8 cellular contexts compared by ENCODE assay signal in genomic region chr16:84116720-84117481, GRCh38. TPM values are rescaled to one million over a fixed set of nuclear protein-coding genes. Genes with fewer than 3 reads are reported as not detected.
DNase-seq lines count a peak whose midpoint lies in the region; ATAC-seq and TF ChIP-seq lines count a peak whose summit lies in the region.

MBTPS1 (minus strand) TSS chr16:84116942; CDS start chr16:84101783, 15,159 bp downstream.

- WGBS in GM23248 (ENCODE audit: low coverage in 1 of 2, low lambda C conversion rate in 2 of 2, missing lambda C conversion rate in 2 of 2), 2 experiments: 1 to 2% methylated on average over 65 to 74 of the region's 93 CpGs

- peak within 1 kb of the TSS; percentile 74 to 85 for H3K4me3 ChIP-seq in DND-41 (ENCODE audit: low read depth in 1 of 2, low read length in 2 of 2)
- peak within 1 kb of the TSS; percentile 95 for H3K4me3 ChIP-seq in GM23248
- H3K4me3 ChIP-seq in naive thymus-derived CD4-positive, alpha-beta T cell (ENCODE audit: low read length): peak within 1 kb of the TSS; percentile 99

- no peaks in the 10 kb centered on the region for H3K9me2 ChIP-seq in GM23248 (ENCODE audit: insufficient read depth)

- H3F3A ChIP-seq in GM23248 (ENCODE audit: insufficient read depth): no peaks in the 10 kb centered on the region

- in situ Hi-C loops in GM23248 (cut with MboI): no loop called here

- H4K20me1 ChIP-seq in DND-41 (ENCODE audit: insufficient read depth, low read length) (peaks cover 20% of the 10 kb centered on the region), GM23248 (ENCODE audit: insufficient read depth) (no peaks in the 10 kb centered on the region)

- peak within 1 kb of the TSS; percentile 89 for H2AFZ ChIP-seq in DND-41 (ENCODE audit: low read depth, low read length)
- peak within 1 kb of the TSS; percentile 88 for H2AFZ ChIP-seq in GM23248

- no peaks in the 10 kb centered on the region for H3K9me3 Mint-ChIP-seq in activated T-helper 1 cell treated with anti-CD3 and anti-CD28 coated beads, Interleukin-12 subunit alpha, Interleukin-12 subunit beta, Interleukin-2, Interleukin-4 antibody, amounts not matched to agents 30 ng/mL and 10 ng/mL and 1 ng/mL, durations not matched to agents 14 hours and 24 hours and 36 hours
- H3K9me3 Mint-ChIP-seq in naive thymus-derived CD4-positive, alpha-beta T cell: no peaks in the 10 kb centered on the region
- no peaks in the 10 kb centered on the region for H3K9me3 Mint-ChIP-seq in stimulated activated naive B cell treated with anti-CD40 and anti-IgM and Interleukin-4, amounts not matched to agents 10 μg/mL and 1 μg/mL and 100 μg/mL, for 72 hours

- H3K4me1 Mint-ChIP-seq in activated T-helper 1 cell treated with anti-CD3 and anti-CD28 coated beads, Interleukin-12 subunit alpha, Interleukin-12 subunit beta, Interleukin-2, Interleukin-4 antibody, amounts not matched to agents 30 ng/mL and 10 ng/mL and 1 ng/mL, durations not matched to agents 14 hours and 24 hours and 36 hours (ENCODE audit: low read depth): peaks cover 22% of the 10 kb centered on the region
- H3K4me1 Mint-ChIP-seq in naive thymus-derived CD4-positive, alpha-beta T cell: peaks cover 6 to 36% (median 23%) of the 10 kb centered on the region in 7 donors
- peaks cover 10 to 16% of the 10 kb centered on the region in 2 donors for H3K4me1 Mint-ChIP-seq in stimulated activated naive B cell treated with anti-CD40 and anti-IgM and Interleukin-4, amounts not matched to agents 10 μg/mL and 1 μg/mL and 100 μg/mL, for 72 hours

- peak within 1 kb of the TSS; percentile 95 for H3K27ac Mint-ChIP-seq in activated T-helper 1 cell treated with anti-CD3 and anti-CD28 coated beads, Interleukin-12 subunit alpha, Interleukin-12 subunit beta, Interleukin-2, Interleukin-4 antibody, amounts not matched to agents 30 ng/mL and 10 ng/mL and 1 ng/mL, durations not matched to agents 14 hours and 24 hours and 36 hours
- H3K27ac Mint-ChIP-seq in naive thymus-derived CD4-positive, alpha-beta T cell: peak within 1 kb of the TSS; percentile 93 to 98 (median 96)
- H3K27ac Mint-ChIP-seq in stimulated activated naive B cell treated with anti-CD40 and anti-IgM and Interleukin-4, amounts not matched to agents 10 μg/mL and 1 μg/mL and 100 μg/mL, for 72 hours: peak within 1 kb of the TSS; percentile 97

- no peaks in the 10 kb centered on the region for H3K27me3 ChIP-seq in DND-41 (ENCODE audit: insufficient read depth, low read length, poor library complexity)
- H3K27me3 ChIP-seq in GM23248 (replicated peaks; ENCODE audit: insufficient read depth): no peaks in the 10 kb centered on the region
- no peaks in the 10 kb centered on the region for H3K27me3 ChIP-seq in naive thymus-derived CD4-positive, alpha-beta T cell (ENCODE audit: control insufficient read depth in 2 of 2, insufficient read depth in 2 of 2, low read length in 2 of 2)

- H3K4me3 Mint-ChIP-seq in activated T-helper 1 cell treated with anti-CD3 and anti-CD28 coated beads, Interleukin-12 subunit alpha, Interleukin-12 subunit beta, Interleukin-2, Interleukin-4 antibody, amounts not matched to agents 30 ng/mL and 10 ng/mL and 1 ng/mL, durations not matched to agents 14 hours and 24 hours and 36 hours: peak within 1 kb of the TSS; percentile 92
- H3K4me3 Mint-ChIP-seq in naive thymus-derived CD4-positive, alpha-beta T cell: peak within 1 kb of the TSS; percentile 90 to 96 (median 94)
- H3K4me3 Mint-ChIP-seq in stimulated activated naive B cell treated with anti-CD40 and anti-IgM and Interleukin-4, amounts not matched to agents 10 μg/mL and 1 μg/mL and 100 μg/mL, for 72 hours: peak within 1 kb of the TSS; percentile 90 to 96

- DNase-seq in DND-41 (peak; percentile 98), GM23248 (peak; percentile 100), Kasumi-1 (lab: John Stamatoyannopoulos, UW) (peak; percentile 93 to 94), RKO (ENCODE audit: low spot score) (peak; percentile 96), fibroblast of gingiva (ENCODE audit: low read depth) (peak; percentile 98)
- peak; percentile 98 for DNase-seq in activated T-helper 1 cell treated with anti-CD3 and anti-CD28 coated beads, Interleukin-12 subunit alpha, Interleukin-12 subunit beta, Interleukin-2, Interleukin-4 antibody, amounts not matched to agents 30 ng/mL and 10 ng/mL and 1 ng/mL, durations not matched to agents 14 hours and 24 hours and 36 hours (ENCODE audit: low spot score)
- DNase-seq in naive thymus-derived CD4-positive, alpha-beta T cell: peak; percentile 94 to 99 (median 97)
- DNase-seq in stimulated activated naive B cell treated with anti-CD40 and anti-IgM and Interleukin-4, amounts not matched to agents 10 μg/mL and 1 μg/mL and 100 μg/mL, for 72 hours: peak; percentile 99

- H3K79me2 ChIP-seq in DND-41 (ENCODE audit: insufficient read depth, low read length) (peaks cover 59% of the 10 kb centered on the region), GM23248 (ENCODE audit: insufficient read depth) (peaks cover 51% of the 10 kb centered on the region)

- no peaks in the 10 kb centered on the region for H3K36me3 Mint-ChIP-seq in activated T-helper 1 cell treated with anti-CD3 and anti-CD28 coated beads, Interleukin-12 subunit alpha, Interleukin-12 subunit beta, Interleukin-2, Interleukin-4 antibody, amounts not matched to agents 30 ng/mL and 10 ng/mL and 1 ng/mL, durations not matched to agents 14 hours and 24 hours and 36 hours (ENCODE audit: low read depth)
- peaks cover 0 to 4% (median 0%) of the 10 kb centered on the region in 5 donors for H3K36me3 Mint-ChIP-seq in naive thymus-derived CD4-positive, alpha-beta T cell
- H3K36me3 Mint-ChIP-seq in stimulated activated naive B cell treated with anti-CD40 and anti-IgM and Interleukin-4, amounts not matched to agents 10 μg/mL and 1 μg/mL and 100 μg/mL, for 72 hours: peaks cover 4 to 6% of the 10 kb centered on the region in 2 donors

- H3K4me1 ChIP-seq in DND-41 (ENCODE audit: insufficient read depth, low read length) (peaks cover 36% of the 10 kb centered on the region), GM23248 (ENCODE audit: insufficient read depth) (0 out of 2 replicates have a peak, but pooled peaks cover 9% of the 10 kb centered on the region)
- H3K4me1 ChIP-seq in naive thymus-derived CD4-positive, alpha-beta T cell (ENCODE audit: control insufficient read depth in 2 of 2, insufficient read depth in 2 of 2, low read length in 2 of 2): peaks cover 14 to 18% of the 10 kb centered on the region in 2 donors

- peak within 1 kb of the TSS; percentile 91 for H3K9ac ChIP-seq in DND-41 (ENCODE audit: low read depth, low read length)
- H3K9ac ChIP-seq in GM23248: peak within 1 kb of the TSS; percentile 92

- peak; percentile 92 for ATAC-seq in DND-41 (ENCODE audit: insufficient read depth, low read depth)
- ATAC-seq in naive thymus-derived CD4-positive, alpha-beta T cell: peak; percentile 92
- peak; percentile 93 for ATAC-seq in stimulated activated naive B cell treated with anti-CD40 and anti-IgM and Interleukin-4, amounts not matched to agents 10 μg/mL and 1 μg/mL and 100 μg/mL, for 72 hours (replicated peaks)

- H3K27ac ChIP-seq in DND-41 (ENCODE audit: low read length) (peak within 1 kb of the TSS; percentile 87), GM23248 (peak within 1 kb of the TSS; percentile 76)
- peak within 1 kb of the TSS; percentile 86 for H3K27ac ChIP-seq in naive thymus-derived CD4-positive, alpha-beta T cell (ENCODE audit: low read depth, low read length)

- intact Hi-C loops in activated T-helper 1 cell treated with anti-CD3 and anti-CD28 coated beads, Interleukin-12 subunit alpha, Interleukin-12 subunit beta, Interleukin-2, Interleukin-4 antibody, amounts not matched to agents 30 ng/mL and 10 ng/mL and 1 ng/mL, durations not matched to agents 14 hours and 24 hours and 36 hours (cut with micrococcal nuclease): loop anchor here (1.0 to 10.0 kb wide), 9 partner anchors 18 to 388 kb away; partner anchors contain the start of genes DNAAF1, HSBP1, HSDL1 and MEAK7
- intact Hi-C loops in naive thymus-derived CD4-positive, alpha-beta T cell (cut with micrococcal nuclease): loop anchor here (1.0 to 10.0 kb wide), 11 partner anchors 28 to 1438 kb away; partner anchors contain the start of genes DNAAF1 (in 2 of the 2), HSBP1 (in 2 of the 2), HSDL1 (in 2 of the 2) and TAF1C (in 2 of the 2)

- H3K36me3 ChIP-seq in DND-41 (ENCODE audit: insufficient read depth, low read length) (peaks cover 16% of the 10 kb centered on the region), GM23248 (ENCODE audit: low read depth) (no peaks in the 10 kb centered on the region)
- peaks cover 0 to 5% (median 0%) of the 10 kb centered on the region in 3 experiments for H3K36me3 ChIP-seq in naive thymus-derived CD4-positive, alpha-beta T cell (ENCODE audit: control insufficient read depth in 2 of 3, insufficient read depth in 3 of 3, low read length in 3 of 3)

- peak within 1 kb of the TSS; percentile 73 for H3K4me2 ChIP-seq in DND-41 (ENCODE audit: insufficient read depth, low read length)
- H3K4me2 ChIP-seq in GM23248 (ENCODE audit: unreplicated experiment): peak within 1 kb of the TSS; percentile 96

- CTCF ChIA-PET in naive thymus-derived CD4-positive, alpha-beta T cell (lab: Charles Lee): interaction anchor here (1.5 to 2.0 kb wide), 2 partner anchors 32 to 70 kb away, joined by 6 to 8 read pairs; partner anchors contain the start of gene TAF1C

- no peaks in the 10 kb centered on the region for H3K27me3 Mint-ChIP-seq in activated T-helper 1 cell treated with anti-CD3 and anti-CD28 coated beads, Interleukin-12 subunit alpha, Interleukin-12 subunit beta, Interleukin-2, Interleukin-4 antibody, amounts not matched to agents 30 ng/mL and 10 ng/mL and 1 ng/mL, durations not matched to agents 14 hours and 24 hours and 36 hours (ENCODE audit: insufficient read depth)
- no peaks in the 10 kb centered on the region for H3K27me3 Mint-ChIP-seq in naive thymus-derived CD4-positive, alpha-beta T cell
- H3K27me3 Mint-ChIP-seq in stimulated activated naive B cell treated with anti-CD40 and anti-IgM and Interleukin-4, amounts not matched to agents 10 μg/mL and 1 μg/mL and 100 μg/mL, for 72 hours: no peaks in the 10 kb centered on the region

- POLR2A ChIA-PET in naive thymus-derived CD4-positive, alpha-beta T cell (lab: Charles Lee): interaction anchor here (0.6 to 3.0 kb wide), 16 partner anchors 10 to 73 kb away, joined by 3 to 21 read pairs (median 5); partner anchors contain the start of genes DNAAF1, HSDL1 and TAF1C

- H3K9me3 ChIP-seq in DND-41 (ENCODE audit: insufficient read depth, low read length, severe bottlenecking) (no peaks in the 10 kb centered on the region), GM23248 (ENCODE audit: low read depth) (no peaks in the 10 kb centered on the region)
- no peaks in the 10 kb centered on the region for H3K9me3 ChIP-seq in naive thymus-derived CD4-positive, alpha-beta T cell (ENCODE audit: control insufficient read depth in 2 of 3, low read length in 3 of 3)

- peak; percentile 9 for TF ChIP-seq CTCF in DND-41 (IDR thresholded peaks at IDR 0.05; ENCODE audit: borderline replicate concordance, extremely low read depth, low read length, poor library complexity, severe bottlenecking)

RNA-seq across cellular contexts. Expression of gene MBTPS1, which starts in this region (rescaled TPM):
- 95.7 and 103 TPM in 2 replicates for total RNA-seq in GM23248 (2014; rRNA removed; shearing (Covaris generic))
- 84.0 and 88.1 TPM in 2 replicates for polyA plus RNA-seq in GM23248 (2016; fragmentation: Nextera tagmentation; extraction: Ambion mirVana)
- total RNA-seq in activated T-helper 1 cell treated with anti-CD3 and anti-CD28 coated beads, Interleukin-12 subunit alpha, Interleukin-12 subunit beta, Interleukin-2, Interleukin-4 antibody, amounts not matched to agents 30 ng/mL and 10 ng/mL and 1 ng/mL, durations not matched to agents 14 hours and 24 hours and 36 hours: 54.5 and 60.0 TPM in 2 replicates
- 100 to 1,000 TPM in 4 of 5 experiments, 10 to 100 TPM in 1; 65.3 to 157 (median 138) TPM for total RNA-seq in naive thymus-derived CD4-positive, alpha-beta T cell
- 10 to 100 TPM; 48.6 to 89.4 TPM for polyA plus RNA-seq in naive thymus-derived CD4-positive, alpha-beta T cell

Comparison
In these comparisons a context has a peak if more than half of its experiments do, and no peak if none do; other contexts are left out.
1. Peak in every context shown above with its lines: DNase-seq, ATAC-seq, H3K4me3 ChIP-seq and H3K27ac ChIP-seq.